ENCODE assay signal across 9 cellular contexts in the genomic region with DNA sequence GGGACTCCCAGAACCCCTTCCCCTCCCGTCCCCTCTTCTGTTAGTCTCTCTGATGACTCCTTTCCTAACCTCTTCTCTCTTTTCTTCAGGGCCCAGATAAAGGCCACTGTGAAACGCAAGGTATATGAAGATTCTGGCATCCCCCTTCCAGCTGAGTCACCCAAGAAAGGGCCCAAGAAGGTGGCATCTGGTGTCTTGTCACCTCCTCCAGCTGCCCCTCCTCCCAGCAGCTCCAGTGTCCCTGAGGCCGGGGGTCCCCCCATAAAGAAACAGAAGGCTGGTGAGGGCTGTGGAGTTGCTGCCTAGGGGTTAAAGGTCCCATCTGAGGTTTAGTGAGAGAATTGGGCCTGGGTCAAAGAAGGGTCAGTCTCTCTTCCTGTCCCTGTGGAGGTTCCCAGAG. TPM values are rescaled to one million over a fixed set of nuclear protein-coding genes. Genes with fewer than 3 reads are reported as not detected.
DNase-seq lines count a peak whose midpoint lies in the region; ATAC-seq, FAIRE-seq and TF ChIP-seq lines count a peak whose summit lies in the region.
"Had no signal": no experiment of that assay in that cellular context is flagged by ENCODE, and none has a peak within 500 bp of the region (broad histone marks: within the 10 kb centered on the region; RNA-seq: fewer than 3 reads in every experiment).

No MANE protein-coding gene starts in this region.

- no peak for TF ChIP-seq CTCF in activated B cell treated with CpG ODN at 0.5 μM for 24 hours (IDR thresholded peaks at IDR 0.05)
- no peak for TF ChIP-seq CTCF in endothelial cell of umbilical vein (IDR thresholded peaks at IDR 0.05; ENCODE audit: extremely low read depth in 1 of 2, insufficient read depth in 1 of 2, low read depth in 1 of 2, low read length in 2 of 2)

- no TSS peak for BruUV-seq in endothelial cell of umbilical vein (replicated peaks; lab: Mats Ljungman, UMichigan)

- no peak for TF ChIP-seq POLR2A in endothelial cell of umbilical vein (IDR thresholded peaks at IDR 0.05; ENCODE audit: low read depth, low read length)

- H4K20me1 ChIP-seq in endothelial cell of umbilical vein (replicated peaks; ENCODE audit: control insufficient read depth, extremely low read depth, insufficient read depth, low read length), result no peaks in the 10 kb centered on the region

- H3K27me3 ChIP-seq in endothelial cell of umbilical vein (ENCODE audit: control insufficient read depth in 2 of 2, insufficient read depth in 2 of 2, low read length in 2 of 2), result no peaks in the 10 kb centered on the region

- H3K4me3 Mint-ChIP-seq in activated B cell treated with CpG ODN at 0.5 μM for 24 hours, result peak overlapping the region; percentile 95

- DNase-seq in activated B cell treated with CpG ODN at 0.5 μM for 24 hours (no peak), endothelial cell of umbilical vein (ENCODE audit: low read depth, low spot score) (no peak), NCI-H1694 treated with DMSO at 0.1 percent for 48 hours (lab: John Stamatoyannopoulos, UW) (no peak), kidney glomerular epithelial cell (lab: John Stamatoyannopoulos, UW) (no peak)
- DNase-seq in stimulated activated CD8-positive, alpha-beta memory T cell treated with anti-CD3 and anti-CD28 coated beads, Interleukin-4, amount 100 ng/mL, for 48 hours, result peak; percentile 42
- DNase-seq: DMS53 had no signal

- peak overlapping the region; percentile 94 for H3K27ac ChIP-seq in endothelial cell of umbilical vein (ENCODE audit: insufficient read depth, low read depth, low read length)

- CTCF ChIA-PET in activated B cell treated with CpG ODN at 0.5 μM for 24 hours (lab: Charles Lee) (interaction anchor here (1.0 to 2.4 kb wide), 5 partner anchors 12 to 105 kb away, joined by 3 to 10 read pairs (median 4); a partner anchor contains a TSS), endothelial cell of umbilical vein (lab: Charles Lee) (interaction anchor here (1.2 kb wide), 2 partner anchors 102 to 105 kb away, joined by 5 to 6 read pairs; no protein-coding TSS in a partner anchor)

- H3K79me2 ChIP-seq in endothelial cell of umbilical vein (ENCODE audit: control insufficient read depth, insufficient read depth, low read length), result peaks cover 29% of the 10 kb centered on the region

- H3K36me3 Mint-ChIP-seq in activated B cell treated with CpG ODN at 0.5 μM for 24 hours (ENCODE audit: low read depth), result peaks cover 47% of the 10 kb centered on the region

- no peaks in the 10 kb centered on the region for H3K9me1 ChIP-seq in endothelial cell of umbilical vein (replicated peaks; ENCODE audit: control insufficient read depth, extremely low read depth, insufficient read depth, low read length)

- H3K4me1 Mint-ChIP-seq in activated B cell treated with CpG ODN at 0.5 μM for 24 hours, result peaks cover 46% of the 10 kb centered on the region

- no peak overlapping the region for H3K27ac Mint-ChIP-seq in activated B cell treated with CpG ODN at 0.5 μM for 24 hours

- H3K9me3 Mint-ChIP-seq in activated B cell treated with CpG ODN at 0.5 μM for 24 hours, result no peaks in the 10 kb centered on the region

- intact Hi-C loops in activated B cell treated with CpG ODN at 0.5 μM for 24 hours (cut with micrococcal nuclease), result loop anchor here (10.0 kb wide), 1 partner anchor 1368 kb away; a partner anchor contains a TSS
- intact Hi-C loops in endothelial cell of umbilical vein (cut with micrococcal nuclease), result no loop called here

- no peak overlapping the region for H3K4me2 ChIP-seq in endothelial cell of umbilical vein (ENCODE audit: insufficient read depth, low read length)

- dilution Hi-C loops in endothelial cell of umbilical vein (cut with MboI; ENCODE audit: extremely low pct_ligation_motif_present, low sequenced_read_pairs), result no loop called here

- H3K9me3 ChIP-seq in endothelial cell of umbilical vein (replicated peaks; ENCODE audit: control insufficient read depth, insufficient read depth, low read length), result no peaks in the 10 kb centered on the region

- no peak overlapping the region for H2AFZ ChIP-seq in endothelial cell of umbilical vein (ENCODE audit: low read depth, low read length)

- FAIRE-seq in endothelial cell of umbilical vein (lab: Jason Lieb, UNC), result no peak

- no peaks in the 10 kb centered on the region for H3K27me3 Mint-ChIP-seq in activated B cell treated with CpG ODN at 0.5 μM for 24 hours

- ATAC-seq in activated B cell treated with CpG ODN at 0.5 μM for 24 hours (ENCODE audit: low read depth) (no peak), HG03342 (IDR thresholded peaks at IDR 0.05; ENCODE audit: unreplicated experiment) (no peak), HG03139 (IDR thresholded peaks at IDR 0.05; ENCODE audit: unreplicated experiment) (no peak)

- POLR2A ChIA-PET in activated B cell treated with CpG ODN at 0.5 μM for 24 hours (lab: Charles Lee), result interaction anchor here (1.7 to 2.9 kb wide), 2 partner anchors 19 to 21 kb away, joined by 5 to 28 read pairs; a partner anchor contains a TSS
- POLR2A ChIA-PET in endothelial cell of umbilical vein (lab: Charles Lee), result no interaction called here

- no peak overlapping the region for H3K9ac ChIP-seq in endothelial cell of umbilical vein (replicated peaks; ENCODE audit: extremely low read depth, insufficient read depth, low read length)

- peaks cover 0 to 3% of the 10 kb centered on the region in 2 experiments for H3K36me3 ChIP-seq in endothelial cell of umbilical vein (ENCODE audit: control insufficient read depth in 2 of 2, extremely low read depth in 1 of 2, insufficient read depth in 2 of 2, low read length in 2 of 2)

- peak overlapping the region; percentile 85 for H3K4me3 ChIP-seq in GM08714 (ENCODE audit: low read length)
- H3K4me3 ChIP-seq in endothelial cell of umbilical vein (replicated peaks in 1 of 3; ENCODE audit: insufficient read depth in 1 of 3, low read depth in 1 of 3, low read length in 3 of 3), result no peak overlapping the region

- peaks cover 50% of the 10 kb centered on the region for H3K4me1 ChIP-seq in endothelial cell of umbilical vein (ENCODE audit: control insufficient read depth, extremely low read depth, insufficient read depth, low read length)

TF ChIP-seq in endothelial cell of umbilical vein, 7 proteins besides CTCF, POLR2A, EP300 and RAD21 (continues in another document):
- TF ChIP-seq JUN (IDR thresholded peaks at IDR 0.05; ENCODE audit: borderline replicate concordance, insufficient read depth, insufficient read length, low read depth), result no peak

RNA-seq across cellular contexts. Expression of a gene that starts 4.0 kb away (rescaled TPM):
- total RNA-seq in activated B cell treated with CpG ODN at 0.5 μM for 24 hours, result 130 and 140 TPM in 2 replicates
- total RNA-seq in endothelial cell of umbilical vein, result 272 and 287 TPM in 2 replicates
- polyA plus RNA-seq in endothelial cell of umbilical vein, result 309 and 319 TPM in 2 replicates
- 279 and 315 TPM in 2 replicates for polyA plus RNA-seq in endothelial cell of umbilical vein (2011; cell fraction: cytosol; rRNA removed)
- polyA plus RNA-seq in endothelial cell of umbilical vein (2011; cell fraction: nucleus; rRNA removed), result 116 and 141 TPM in 2 replicates
- polyA plus RNA-seq in endothelial cell of umbilical vein (2012), result 589 and 679 TPM in 2 replicates
- polyA minus RNA-seq in endothelial cell of umbilical vein, result 196 and 216 TPM in 2 replicates
- 135 TPM for polyA minus RNA-seq in endothelial cell of umbilical vein (2011; cell fraction: cytosol; rRNA and poly(A)+ RNA removed)
- polyA minus RNA-seq in endothelial cell of umbilical vein (2011; cell fraction: nucleus; rRNA and poly(A)+ RNA removed), result 63.9 and 81.2 TPM in 2 replicates

RNA-seq across cellular contexts. Expression of a gene that starts 6.4 kb away (rescaled TPM):
- total RNA-seq in activated B cell treated with CpG ODN at 0.5 μM for 24 hours (0.31 and 0.88 TPM in 2 replicates), endothelial cell of umbilical vein (160 and 163 TPM in 2 replicates)
- polyA plus RNA-seq in endothelial cell of umbilical vein, result 93.5 and 94.5 TPM in 2 replicates
- polyA plus RNA-seq in endothelial cell of umbilical vein (2011; cell fraction: cytosol; rRNA removed), result 43.3 and 56.6 TPM in 2 replicates
- polyA plus RNA-seq in endothelial cell of umbilical vein (2011; cell fraction: nucleus; rRNA removed), result 146 and 202 TPM in 2 replicates
- 100 and 123 TPM in 2 replicates for polyA plus RNA-seq in endothelial cell of umbilical vein (2012)
- 66.4 and 74.7 TPM in 2 replicates for polyA minus RNA-seq in endothelial cell of umbilical vein
- polyA minus RNA-seq in endothelial cell of umbilical vein (2011; cell fraction: cytosol; rRNA and poly(A)+ RNA removed), result not detected
- polyA minus RNA-seq in endothelial cell of umbilical vein (2011; cell fraction: nucleus; rRNA and poly(A)+ RNA removed), result 69.6 and 113 TPM in 2 replicates

RNA-seq across cellular contexts. Expression of a gene that starts 19.4 kb away (rescaled TPM):
- total RNA-seq in activated B cell treated with CpG ODN at 0.5 μM for 24 hours, result 10.4 and 11.8 TPM in 2 replicates
- total RNA-seq in endothelial cell of umbilical vein, result 18.6 and 24.7 TPM in 2 replicates
- 16.8 and 18.4 TPM in 2 replicates for polyA plus RNA-seq in endothelial cell of umbilical vein
- polyA plus RNA-seq in endothelial cell of umbilical vein (2011; cell fraction: cytosol; rRNA removed), result 6.4 and 8.0 TPM in 2 replicates
- 8.8 and 10.8 TPM in 2 replicates for polyA plus RNA-seq in endothelial cell of umbilical vein (2011; cell fraction: nucleus; rRNA removed)
- polyA plus RNA-seq in endothelial cell of umbilical vein (2012), result 7.9 and 12.0 TPM in 2 replicates
- polyA minus RNA-seq in endothelial cell of umbilical vein, result 13.8 and 17.9 TPM in 2 replicates
- polyA minus RNA-seq in endothelial cell of umbilical vein (2011; cell fraction: cytosol; rRNA and poly(A)+ RNA removed), result 1.8 TPM
- 5.2 and 6.5 TPM in 2 replicates for polyA minus RNA-seq in endothelial cell of umbilical vein (2011; cell fraction: nucleus; rRNA and poly(A)+ RNA removed)

RNA-seq across cellular contexts. Expression of a gene that starts 20.6 kb away (rescaled TPM):
- total RNA-seq in activated B cell treated with CpG ODN at 0.5 μM for 24 hours (not detected in 2 replicates), endothelial cell of umbilical vein (not detected in 2 replicates)
- not detected in 2 replicates for polyA plus RNA-seq in endothelial cell of umbilical vein
- polyA plus RNA-seq in endothelial cell of umbilical vein (2011; cell fraction: cytosol; rRNA removed), result 0.03 TPM in 1 of 2 replicates, not detected in the other
- polyA plus RNA-seq in endothelial cell of umbilical vein (2011; cell fraction: nucleus; rRNA removed), result not detected in 2 replicates
- 0.16 and 0.52 TPM in 2 replicates for polyA plus RNA-seq in endothelial cell of umbilical vein (2012)
- polyA minus RNA-seq in endothelial cell of umbilical vein, result not detected in 2 replicates
- not detected for polyA minus RNA-seq in endothelial cell of umbilical vein (2011; cell fraction: cytosol; rRNA and poly(A)+ RNA removed)
- polyA minus RNA-seq in endothelial cell of umbilical vein (2011; cell fraction: nucleus; rRNA and poly(A)+ RNA removed), result not detected in 2 replicates

RNA-seq across cellular contexts. Expression of a gene that starts 27.5 kb away (rescaled TPM):
- total RNA-seq in activated B cell treated with CpG ODN at 0.5 μM for 24 hours, result 3.6 and 4.2 TPM in 2 replicates
- total RNA-seq in endothelial cell of umbilical vein, result 0.53 and 0.95 TPM in 2 replicates
- polyA plus RNA-seq in endothelial cell of umbilical vein, result 1.1 and 1.4 TPM in 2 replicates
- polyA plus RNA-seq in endothelial cell of umbilical vein (2011; cell fraction: cytosol; rRNA removed), result 0.52 and 0.68 TPM in 2 replicates
- polyA plus RNA-seq in endothelial cell of umbilical vein (2011; cell fraction: nucleus; rRNA removed), result 1.8 and 2.0 TPM in 2 replicates
- 0.21 and 0.46 TPM in 2 replicates for polyA plus RNA-seq in endothelial cell of umbilical vein (2012)
- polyA minus RNA-seq in endothelial cell of umbilical vein, result not detected in 2 replicates
- not detected for polyA minus RNA-seq in endothelial cell of umbilical vein (2011; cell fraction: cytosol; rRNA and poly(A)+ RNA removed)
- 1.2 TPM in 1 of 2 replicates, not detected in the other for polyA minus RNA-seq in endothelial cell of umbilical vein (2011; cell fraction: nucleus; rRNA and poly(A)+ RNA removed)

Comparison
In these comparisons a context has a peak if more than half of its experiments do, and no peak if none do; other contexts are left out.
1. RNA of a gene that starts 6.4 kb away (total RNA-seq): 160 to 163 TPM in endothelial cell of umbilical vein; 0.31 to 0.88 TPM in activated B cell treated with CpG ODN at 0.5 μM for 24 hours; every median in the first group is over 10 times any median in the second.